In the genomic region with DNA sequence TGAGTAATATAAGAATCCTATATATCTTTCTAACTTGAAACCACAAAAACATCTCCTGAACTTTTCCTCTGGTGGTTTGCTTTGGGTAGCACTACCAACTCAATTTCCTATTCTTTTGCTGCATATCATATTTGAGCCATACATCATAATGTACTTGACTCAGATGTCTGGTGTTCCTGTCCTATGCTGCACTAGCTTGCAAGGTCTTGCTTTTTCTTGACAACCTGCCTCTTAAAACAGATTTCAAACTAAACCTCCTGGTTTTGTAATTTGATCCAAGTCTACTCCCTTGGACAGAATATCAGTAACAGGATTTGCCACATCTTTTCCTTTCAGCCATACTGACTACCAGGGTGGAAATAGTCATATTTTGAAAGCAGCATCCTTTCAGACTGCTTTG, we compare ENCODE assay signal across 26 cellular contexts.
"Had no signal": no experiment of that assay in that cellular context is flagged by ENCODE, and none has a peak within 500 bp of the region (broad histone marks: within the 10 kb centered on the region; RNA-seq: fewer than 3 reads in every experiment).

No MANE protein-coding gene starts in this region.

- H3K4me2 ChIP-seq: neural progenitor cell had no signal

- H3K27ac ChIP-seq: neural progenitor cell, ovary, parathyroid adenoma, psoas muscle, right lobe of liver, sigmoid colon, suprapubic skin, testis, tibial artery, transverse colon, upper lobe of right lung, uterus had no signal

- ATAC-seq: natural killer cell; psoas muscle; right cardiac atrium; right lobe of liver; stimulated activated memory B cell treated with anti-CD40 and anti-IgM and Interleukin-4, amounts not matched to agents 10 μg/mL and 1 μg/mL and 100 μg/mL, for 72 hours; stimulated activated naive CD8-positive, alpha-beta T cell treated with anti-CD3 and anti-CD28 coated beads, Interleukin-15, amount 100 ng/mL, for 72 hours; stimulated activated naive CD8-positive, alpha-beta T cell treated with anti-CD3 and anti-CD28 coated beads, Interleukin-15, Interleukin-2, amounts not matched to agents 100 U/mL and 50 U/mL, for 24 hours; upper lobe of right lung had no signal

- H3K79me2 ChIP-seq: parathyroid adenoma had no signal

- H3K27me3 ChIP-seq: neural progenitor cell, ovary, right lobe of liver, sigmoid colon, suprapubic skin, testis, tibial artery, transverse colon, upper lobe of right lung, uterus had no signal

- H2AFZ ChIP-seq: neural progenitor cell, parathyroid adenoma had no signal

- DNase-seq: natural killer cell; occipital lobe; ovary; posterior cingulate gyrus; psoas muscle; right cardiac atrium; right lobe of liver; sigmoid colon; small intestine; stimulated activated CD4-positive, alpha-beta T cell treated with anti-CD3 and anti-CD28 coated beads, Interleukin-15, amount 100 ng/mL, for 24 hours; stimulated activated CD4-positive, alpha-beta T cell treated with anti-CD3 and anti-CD28 coated beads, Interleukin-2, amount 100 ng/mL, for 24 hours; stimulated activated CD4-positive, alpha-beta T cell treated with anti-CD3 and anti-CD28 coated beads, Interleukin-2, amount 100 ng/mL, for 48 hours; stimulated activated CD4-positive, alpha-beta T cell treated with anti-CD3 and anti-CD28 coated beads, Interleukin-4, amount 100 ng/mL, for 24 hours; stimulated activated naive CD4-positive, alpha-beta T cell; stimulated activated naive CD8-positive, alpha-beta T cell treated with anti-CD3 and anti-CD28 coated beads, Interleukin-15, amount 100 ng/mL, for 72 hours; stimulated activated naive CD8-positive, alpha-beta T cell treated with anti-CD3 and anti-CD28 coated beads, Interleukin-15, Interleukin-2, amounts not matched to agents 100 U/mL and 50 U/mL, for 24 hours; substantia nigra; testis; tibial artery; transverse colon; upper lobe of right lung; uterus had no signal

- H3K4me1 ChIP-seq: neural progenitor cell, parathyroid adenoma, psoas muscle, right lobe of liver, sigmoid colon, suprapubic skin, testis, tibial artery, transverse colon, upper lobe of right lung, uterus had no signal

- H3K36me3 ChIP-seq: neural progenitor cell, ovary, right lobe of liver, sigmoid colon, suprapubic skin, tibial artery, transverse colon, upper lobe of right lung, uterus had no signal

- H3K9ac ChIP-seq: neural progenitor cell, parathyroid adenoma had no signal

- FAIRE-seq: small intestine had no signal

- H3K4me3 ChIP-seq: neural progenitor cell, ovary, psoas muscle, right lobe of liver, sigmoid colon, suprapubic skin, testis, tibial artery, transverse colon, upper lobe of right lung, uterus had no signal

- H3K9me3 ChIP-seq: ovary, psoas muscle, right lobe of liver, sigmoid colon, suprapubic skin, testis, tibial artery, transverse colon, upper lobe of right lung, uterus had no signal
